ENCODE assay signal across 8 cellular contexts in the genomic region with DNA sequence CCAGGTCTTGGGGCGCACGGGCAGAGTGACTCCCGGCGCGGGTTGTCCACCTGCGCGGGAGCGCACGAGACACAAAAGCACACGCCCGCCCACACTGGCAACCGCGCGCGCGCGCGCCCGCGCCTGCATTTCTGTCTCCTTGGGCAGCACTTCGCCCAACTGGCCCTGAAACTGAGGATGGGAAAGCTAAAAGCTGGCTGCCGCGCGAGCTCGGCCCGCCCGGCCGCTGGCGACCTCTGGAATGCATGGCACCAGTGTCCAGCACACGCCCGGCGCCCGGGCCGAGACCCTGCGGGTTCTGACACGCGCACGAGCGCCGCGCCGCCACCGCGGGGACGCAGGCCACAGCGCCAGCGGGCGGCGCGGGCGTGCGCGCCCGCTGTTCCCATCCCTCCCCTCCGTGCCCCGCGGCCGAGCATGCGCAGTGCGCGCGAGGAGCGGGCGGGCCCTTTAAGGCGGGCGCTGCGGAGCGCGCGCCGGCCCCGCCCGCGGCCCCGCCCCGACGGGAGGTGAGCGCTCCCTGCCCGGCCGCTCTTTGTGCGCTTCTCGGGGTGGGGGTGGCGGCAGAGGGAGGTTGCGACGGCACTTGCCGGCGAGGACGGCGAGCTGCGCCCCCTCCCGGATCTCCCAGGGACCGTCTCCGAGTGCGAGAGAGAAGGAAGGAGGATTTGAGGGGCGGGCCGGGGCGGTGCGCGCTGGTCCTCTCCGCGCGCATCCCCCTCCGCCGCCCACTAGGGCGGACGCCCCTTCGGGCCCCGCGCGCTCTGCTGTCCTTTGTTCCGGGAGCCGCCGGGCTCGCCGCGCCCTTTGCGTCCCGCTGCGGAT. TPM values are rescaled to one million over a fixed set of nuclear protein-coding genes. Genes with fewer than 3 reads are reported as not detected.
DNase-seq lines count a peak whose midpoint lies in the region; ATAC-seq and TF ChIP-seq lines count a peak whose summit lies in the region.

No MANE protein-coding gene starts in this region.

- H3K9me3 ChIP-seq in SU-DHL-6 (ENCODE audit: insufficient read depth, low read length), result no peaks in the 10 kb centered on the region
- no peaks in the 10 kb centered on the region for H3K9me3 ChIP-seq in heart right ventricle
- no peaks in the 10 kb centered on the region for H3K9me3 ChIP-seq in upper lobe of left lung

- TF ChIP-seq CTCF in GM10266 (IDR thresholded peaks at IDR 0.05; ENCODE audit: control insufficient read depth, insufficient read depth, low read depth, missing control alignments) (peak; percentile 61), SU-DHL-6 (IDR thresholded peaks at IDR 0.05; ENCODE audit: insufficient read depth, low read length, poor library complexity, severe bottlenecking) (peak; percentile 33), heart right ventricle (IDR thresholded peaks at IDR 0.05) (peak; percentile 52 to 84 (median 73)), upper lobe of left lung (IDR thresholded peaks at IDR 0.05) (peak; percentile 58 to 93 (median 82))

- no peaks in the 10 kb centered on the region for H3K79me2 ChIP-seq in SU-DHL-6 (ENCODE audit: insufficient read depth, low read length)

- DNase-seq in GM10266 (ENCODE audit: extremely low spot score) (peak; percentile 99), NCI-H1048 (lab: John Stamatoyannopoulos, UW) (peak; percentile 75), heart right ventricle (peak; percentile 91 to 94), posterior vena cava (ENCODE audit: low spot score) (peak; percentile 96), upper lobe of left lung (peak; percentile 86 to 99)
- peak; percentile 88 for DNase-seq in activated naive CD8-positive, alpha-beta T cell treated with anti-CD3 and anti-CD28 coated beads, Interleukin-2, amount 50 U/mL, for 24 hours

- H3K27me3 ChIP-seq in SU-DHL-6 (ENCODE audit: low read length), result no peaks in the 10 kb centered on the region
- H3K27me3 ChIP-seq in heart right ventricle, result peaks cover 0 to 28% (median 0%) of the 10 kb centered on the region in 7 donors
- peaks cover 0 to 3% (median 0%) of the 10 kb centered on the region in 4 donors for H3K27me3 ChIP-seq in upper lobe of left lung

- H3K27ac Mint-ChIP-seq in activated naive CD8-positive, alpha-beta T cell treated with anti-CD3 and anti-CD28 coated beads, Interleukin-2, amount 50 U/mL, for 24 hours, result peak overlapping the region; percentile 78

- H3K4me3 ChIP-seq in SU-DHL-6 (ENCODE audit: insufficient read depth, low read length, poor library complexity, severe bottlenecking), result peak overlapping the region; percentile 74
- peak overlapping the region; percentile 66 to 97 (median 90) for H3K4me3 ChIP-seq in heart right ventricle
- H3K4me3 ChIP-seq in upper lobe of left lung, result peak overlapping the region; percentile 62 to 87 (median 82)

- intact Hi-C loops in heart right ventricle (cut with DNase I) (loop anchor here in 7 of 10 donors (1.0 to 10.0 kb wide), 8 partner anchors 92 to 635 kb away; no protein-coding TSS in a partner anchor), posterior vena cava (cut with DNase I) (loop anchor here in 1 of 2 donors (5.0 kb wide), 1 partner anchor 565 kb away; no protein-coding TSS in a partner anchor)

- H3K4me1 ChIP-seq in heart right ventricle (peaks cover 3 to 41% (median 28%) of the 10 kb centered on the region in 9 donors), upper lobe of left lung (peaks cover 18 to 29% (median 28%) of the 10 kb centered on the region in 4 donors)

- H3K27ac ChIP-seq in SU-DHL-6 (ENCODE audit: low read depth, low read length) (peak overlapping the region; percentile 90), heart right ventricle (peak overlapping the region; percentile 92 to 99 (median 98)), upper lobe of left lung (peak overlapping the region; percentile 81 to 93 (median 86))

- peak overlapping the region; percentile 91 for H3K9ac ChIP-seq in SU-DHL-6 (ENCODE audit: low read length)

- H3K4me1 Mint-ChIP-seq in activated naive CD8-positive, alpha-beta T cell treated with anti-CD3 and anti-CD28 coated beads, Interleukin-2, amount 50 U/mL, for 24 hours, result peaks cover 17% of the 10 kb centered on the region

- peak overlapping the region; percentile 97 for H2AFZ ChIP-seq in SU-DHL-6 (ENCODE audit: low read depth, low read length, severe bottlenecking)

- peak in 3 of 4 donors; percentile 52 to 70 (median 64) for TF ChIP-seq POLR2A in upper lobe of left lung (IDR thresholded peaks at IDR 0.05)

- H3K9me2 ChIP-seq in SU-DHL-6 (replicated peaks; ENCODE audit: insufficient read depth, low read length), result no peaks in the 10 kb centered on the region

- H3K4me3 Mint-ChIP-seq in activated naive CD8-positive, alpha-beta T cell treated with anti-CD3 and anti-CD28 coated beads, Interleukin-2, amount 50 U/mL, for 24 hours, result peak overlapping the region; percentile 84

- 0 to 1% methylated on average over 92 to 117 of the region's 119 CpGs for WGBS in heart right ventricle, 2 donors
- 1% methylated on average over 58 of the region's 119 CpGs; no CpG with 5 or more reads in 1 of the 2 donors for WGBS in upper lobe of left lung, 2 donors

- peak overlapping the region; percentile 79 for H3K4me2 ChIP-seq in SU-DHL-6 (ENCODE audit: low read depth, low read length, poor library complexity, severe bottlenecking)

- H3K36me3 Mint-ChIP-seq in activated naive CD8-positive, alpha-beta T cell treated with anti-CD3 and anti-CD28 coated beads, Interleukin-2, amount 50 U/mL, for 24 hours (ENCODE audit: low read depth), result no peaks in the 10 kb centered on the region

- H3K36me3 ChIP-seq in SU-DHL-6 (ENCODE audit: low read length) (no peaks in the 10 kb centered on the region; the same call in 1 of the 2 replicates), heart right ventricle (peaks cover 0 to 19% (median 0%) of the 10 kb centered on the region in 9 donors), upper lobe of left lung (no peaks in the 10 kb centered on the region)

- no peaks in the 10 kb centered on the region for H3K9me3 Mint-ChIP-seq in activated naive CD8-positive, alpha-beta T cell treated with anti-CD3 and anti-CD28 coated beads, Interleukin-2, amount 50 U/mL, for 24 hours

- H3F3A ChIP-seq in SU-DHL-6 (ENCODE audit: insufficient read depth), result peaks cover 5% of the 10 kb centered on the region; the same call in 1 of the 2 replicates

- H4K20me1 ChIP-seq in SU-DHL-6 (ENCODE audit: low read depth, low read length), result no peaks in the 10 kb centered on the region

- peak; percentile 67 for ATAC-seq in HG02588 (IDR thresholded peaks at IDR 0.05; ENCODE audit: unreplicated experiment)
- peak; percentile 73 for ATAC-seq in activated naive CD8-positive, alpha-beta T cell treated with anti-CD3 and anti-CD28 coated beads, Interleukin-2, amount 50 U/mL, for 24 hours
- peak; percentile 71 to 91 (median 82) for ATAC-seq in heart right ventricle
- peak; percentile 84 to 89 for ATAC-seq in upper lobe of left lung (ENCODE audit: low FRiP score in 2 of 2)

- H3K27me3 Mint-ChIP-seq in activated naive CD8-positive, alpha-beta T cell treated with anti-CD3 and anti-CD28 coated beads, Interleukin-2, amount 50 U/mL, for 24 hours, result peaks cover 33% of the 10 kb centered on the region

- TF ChIP-seq EP300 in upper lobe of left lung (IDR thresholded peaks at IDR 0.05), result no peak

RNA-seq across cellular contexts. Expression of gene MEX3B, which starts 1.1 kb away (rescaled TPM):
- total RNA-seq in heart right ventricle (1 to 10 TPM; 1.3 to 5.0 (median 2.5) TPM), posterior vena cava (1 to 10 TPM; 2.4 to 2.7 TPM), upper lobe of left lung (1 to 10 TPM in 5 of 6 donors, under 1 TPM in 1; 0.76 to 4.2 (median 2.0) TPM)
- 1 to 10 TPM; 3.0 to 3.2 TPM for polyA plus RNA-seq in heart right ventricle

Comparison
In these comparisons a context has a peak if more than half of its experiments do, and no peak if none do; other contexts are left out.
1. Peak in every context shown above with its lines: DNase-seq, ATAC-seq, H3K4me3 ChIP-seq and H3K27ac ChIP-seq.